In genomic region chr10:103493362-103493871, GRCh38 we compare ENCODE assay signal across 8 cellular contexts. TPM values are rescaled to one million over a fixed set of nuclear protein-coding genes. Genes with fewer than 3 reads are reported as not detected.
A peak's percentile ranks its signal among the peaks of the same experiment; 100 is the strongest.
DNase-seq lines count a peak whose midpoint lies in the region; ATAC-seq and TF ChIP-seq lines count a peak whose summit lies in the region.

Gene NEURL1 (plus strand): TSS chr10:103493705. CDS start chr10:103494388, 683 bp downstream.

- CTCF ChIA-PET in activated CD4-positive, alpha-beta memory T cell treated with anti-CD3 and anti-CD28 coated beads, Interleukin-2, amount 10 ng/mL, durations not matched to agents 7 days and 5 days (lab: Charles Lee): interaction anchor here (0.7 to 12.3 kb wide), 5 partner anchors 10 to 575 kb away, joined by 3 to 228 read pairs (median 6); partner anchors contain the start of gene CNNM2

- H2AFZ ChIP-seq in ACC112 (ENCODE audit: low read length, unreplicated experiment): peak within 1 kb of the TSS; percentile 32

- peaks cover 60% of the 10 kb centered on the region for H3K27me3 Mint-ChIP-seq in activated CD4-positive, alpha-beta memory T cell treated with anti-CD3 and anti-CD28 coated beads, Interleukin-2, amount 10 ng/mL, durations not matched to agents 7 days and 5 days

- H3K4me3 ChIP-seq in ACC112 (ENCODE audit: low read depth, low read length) (peak within 1 kb of the TSS; percentile 77), H7 (ENCODE audit: insufficient read depth, low read depth, low read length) (peak within 1 kb of the TSS; percentile 55), fibroblast of pulmonary artery (replicated peaks; ENCODE audit: low read depth, low read length) (peak within 1 kb of the TSS; percentile 40)

- H3K36me3 Mint-ChIP-seq in activated CD4-positive, alpha-beta memory T cell treated with anti-CD3 and anti-CD28 coated beads, Interleukin-2, amount 10 ng/mL, durations not matched to agents 7 days and 5 days (ENCODE audit: low read depth): no peaks in the 10 kb centered on the region

- POLR2A ChIA-PET in activated CD4-positive, alpha-beta memory T cell treated with anti-CD3 and anti-CD28 coated beads, Interleukin-2, amount 10 ng/mL, durations not matched to agents 7 days and 5 days (lab: Charles Lee): interaction anchor here (1.4 to 2.8 kb wide), 2 partner anchors 11 to 42 kb away, joined by 3 to 13 read pairs; no protein-coding TSS in a partner anchor

- H3K4me1 ChIP-seq in ACC112 (ENCODE audit: control insufficient read depth, insufficient read depth, low read length, unreplicated experiment): peaks cover 19% of the 10 kb centered on the region

- no peaks in the 10 kb centered on the region for H3K9me3 Mint-ChIP-seq in activated CD4-positive, alpha-beta memory T cell treated with anti-CD3 and anti-CD28 coated beads, Interleukin-2, amount 10 ng/mL, durations not matched to agents 7 days and 5 days

- ATAC-seq in GM18858 (IDR thresholded peaks at IDR 0.05; ENCODE audit: unreplicated experiment) (no peak), HG02678 (IDR thresholded peaks at IDR 0.05; ENCODE audit: unreplicated experiment) (no peak)

- H3K36me3 ChIP-seq in ACC112 (ENCODE audit: insufficient read depth, low read length) (no peaks in the 10 kb centered on the region), H7 (replicated peaks; ENCODE audit: control insufficient read depth, insufficient read depth, low read length) (no peaks in the 10 kb centered on the region)

- DNase-seq in H7: peak; percentile 91
- peak; percentile 33 for DNase-seq in activated CD4-positive, alpha-beta memory T cell treated with anti-CD3 and anti-CD28 coated beads, Interleukin-2, amount 10 ng/mL, durations not matched to agents 7 days and 5 days
- DNase-seq in fibroblast of pulmonary artery (ENCODE audit: low read depth): no peak
- peak; percentile 69 for DNase-seq in occipital lobe (lab: John Stamatoyannopoulos, UW)
- DNase-seq in kidney glomerular epithelial cell (lab: John Stamatoyannopoulos, UW): no peak

- no peak for TF ChIP-seq CTCF in fibroblast of pulmonary artery (IDR thresholded peaks at IDR 0.05; ENCODE audit: low read length, missing control alignments)

- no peaks in the 10 kb centered on the region for H3K79me2 ChIP-seq in ACC112 (ENCODE audit: control insufficient read depth, insufficient read depth, low read length, unreplicated experiment)

- peaks cover 22% of the 10 kb centered on the region for H3K4me1 Mint-ChIP-seq in activated CD4-positive, alpha-beta memory T cell treated with anti-CD3 and anti-CD28 coated beads, Interleukin-2, amount 10 ng/mL, durations not matched to agents 7 days and 5 days

- peak within 1 kb of the TSS; percentile 72 for H3K4me3 Mint-ChIP-seq in activated CD4-positive, alpha-beta memory T cell treated with anti-CD3 and anti-CD28 coated beads, Interleukin-2, amount 10 ng/mL, durations not matched to agents 7 days and 5 days

- peaks cover 43% of the 10 kb centered on the region for H3K27me3 ChIP-seq in ACC112 (ENCODE audit: insufficient read depth, low read length)
- H3K27me3 ChIP-seq in H7 (ENCODE audit: control insufficient read depth, insufficient read depth, low read length): peaks cover 33% of the 10 kb centered on the region

- H3K27ac Mint-ChIP-seq in activated CD4-positive, alpha-beta memory T cell treated with anti-CD3 and anti-CD28 coated beads, Interleukin-2, amount 10 ng/mL, durations not matched to agents 7 days and 5 days: no peak within 1 kb of the TSS

- 0 out of 2 replicates have a peak within 1 kb of the TSS, but pooled peaks have one; percentile 3 for H3K27ac ChIP-seq in ACC112 (ENCODE audit: low read depth, low read length)

RNA-seq across cellular contexts. Expression of gene NEURL1, which starts in this region (rescaled TPM):
- 7.9 and 16.5 TPM in 2 replicates for total RNA-seq in H7 (2014; rRNA removed; shearing (Covaris generic))
- total RNA-seq in activated CD4-positive, alpha-beta memory T cell treated with anti-CD3 and anti-CD28 coated beads, Interleukin-2, amount 10 ng/mL, durations not matched to agents 7 days and 5 days: 1 to 10 TPM in 1 of 2 experiments, under 1 TPM in 1; 0.98 to 1.1 TPM
- 25.1 TPM for total RNA-seq in occipital lobe

Comparison
In these comparisons a context has a peak if more than half of its experiments do, and no peak if none do; other contexts are left out.
1. DNase-seq: peak in H7 (single experiment), activated CD4-positive, alpha-beta memory T cell treated with anti-CD3 and anti-CD28 coated beads, Interleukin-2, amount 10 ng/mL, durations not matched to agents 7 days and 5 days (single experiment) and occipital lobe (single experiment); none in fibroblast of pulmonary artery (single experiment) and kidney glomerular epithelial cell (single experiment).
2. Peak in every context shown above with its lines, with median percentiles within 50 percentile points of each other: H3K4me3 ChIP-seq.